Comparison of ENCODE assay signal across 8 cellular contexts in genomic region chr6:143060806-143061596, GRCh38. TPM values are rescaled to one million over a fixed set of nuclear protein-coding genes. Genes with fewer than 3 reads are reported as not detected.
DNase-seq lines count a peak whose midpoint lies in the region; ATAC-seq lines count a peak whose summit lies in the region.

AIG1 (plus strand) TSS chr6:143060889; CDS start chr6:143060926, 37 bp downstream.

- peak; percentile 64 for ATAC-seq in GM19328 (IDR thresholded peaks at IDR 0.05; ENCODE audit: unreplicated experiment)
- peak; percentile 60 for ATAC-seq in HG03457 (IDR thresholded peaks at IDR 0.05; ENCODE audit: unreplicated experiment)
- ATAC-seq in right cardiac atrium, result peak; percentile 24 to 47
- peak; percentile 74 for ATAC-seq in sciatic nerve

- H3K4me3 ChIP-seq in BLaER1 treated with 17β-estradiol and CSF1 and Interleukin-3, amounts not matched to agents 10 nM and 100 nM, result peak within 1 kb of the TSS; percentile 68 to 88 (median 78)
- H3K4me3 ChIP-seq in SK-N-MC, result peak within 1 kb of the TSS; percentile 84
- peak within 1 kb of the TSS; percentile 88 for H3K4me3 ChIP-seq in right cardiac atrium (ENCODE audit: low read length)

- intact Hi-C loops in right cardiac atrium (cut with DNase I) (no loop called here), sciatic nerve (cut with DNase I) (no loop called here)

- peaks cover 10 to 27% (median 17%) of the 10 kb centered on the region in 10 experiments for H3K4me1 ChIP-seq in BLaER1 treated with 17β-estradiol and CSF1 and Interleukin-3, amounts not matched to agents 10 nM and 100 nM
- peaks cover 2% of the 10 kb centered on the region for H3K4me1 ChIP-seq in right cardiac atrium (ENCODE audit: control insufficient read depth, insufficient read depth, low read length)

- peak within 1 kb of the TSS; percentile 76 to 95 (median 86) for H3K4me2 ChIP-seq in BLaER1 treated with 17β-estradiol and CSF1 and Interleukin-3, amounts not matched to agents 10 nM and 100 nM

- H3K9ac ChIP-seq in BLaER1 treated with 17β-estradiol and CSF1 and Interleukin-3, amounts not matched to agents 10 nM and 100 nM, result peak within 1 kb of the TSS; percentile 65 to 88 (median 82)
- peak within 1 kb of the TSS; percentile 46 for H3K9ac ChIP-seq in SK-N-MC (ENCODE audit: insufficient read length)

- no peak for DNase-seq in SK-N-MC (ENCODE audit: low read depth, low spot score)
- no peak for DNase-seq in right cardiac atrium
- peak; percentile 82 for DNase-seq in sciatic nerve (ENCODE audit: low spot score)
- DNase-seq in dedifferentiated amniotic fluid mesenchymal stem cell (ENCODE audit: extremely low spot score), result no peak

- no peaks in the 10 kb centered on the region for H4K20me1 ChIP-seq in BLaER1 treated with 17β-estradiol and CSF1 and Interleukin-3, amounts not matched to agents 10 nM and 100 nM

- no peaks in the 10 kb centered on the region for H3K27me3 ChIP-seq in BLaER1 treated with 17β-estradiol and CSF1 and Interleukin-3, amounts not matched to agents 10 nM and 100 nM
- no peaks in the 10 kb centered on the region for H3K27me3 ChIP-seq in right cardiac atrium (ENCODE audit: control insufficient read depth, insufficient read depth)

- H3K36me3 ChIP-seq in BLaER1 treated with 17β-estradiol and CSF1 and Interleukin-3, amounts not matched to agents 10 nM and 100 nM, result no peaks in the 10 kb centered on the region
- H3K36me3 ChIP-seq in SK-N-MC (ENCODE audit: insufficient read depth, low read length), result no peaks in the 10 kb centered on the region

- 0 out of 22 replicates have a peak, but pooled peaks cover 0 to 5% (median 0%) of the 10 kb centered on the region in 11 experiments for H3K9me3 ChIP-seq in BLaER1 treated with 17β-estradiol and CSF1 and Interleukin-3, amounts not matched to agents 10 nM and 100 nM (replicated peaks in 1 of 11)
- H3K9me3 ChIP-seq in SK-N-MC (ENCODE audit: low read depth, low read length) (no peaks in the 10 kb centered on the region), right cardiac atrium (ENCODE audit: control insufficient read depth, low read length) (no peaks in the 10 kb centered on the region)

- peak within 1 kb of the TSS; percentile 52 to 83 (median 71) for H3K27ac ChIP-seq in BLaER1 treated with 17β-estradiol and CSF1 and Interleukin-3, amounts not matched to agents 10 nM and 100 nM
- no peak within 1 kb of the TSS for H3K27ac ChIP-seq in SK-N-MC
- peak within 1 kb of the TSS; percentile 21 for H3K27ac ChIP-seq in adipose tissue (ENCODE audit: low read depth, low read length)
- peak within 1 kb of the TSS; percentile 97 for H3K27ac ChIP-seq in right cardiac atrium (ENCODE audit: low read length)

- 7 to 15% (median 8%) methylated on average over 27 to 50 of the region's 50 CpGs for WGBS in adipose tissue, 3 donors
- 10% methylated on average over 49 of the region's 50 CpGs for WGBS in right cardiac atrium

RNA-seq across cellular contexts. Expression of gene AIG1, which starts in this region (rescaled TPM):
- polyA plus RNA-seq in adipose tissue (10 to 100 TPM; 10.4 to 30.2 (median 23.8) TPM), right cardiac atrium (69.8 TPM)
- total RNA-seq in right cardiac atrium (10 to 100 TPM; 44.4 to 54.9 (median 48.5) TPM), sciatic nerve (22.6 TPM)
